Comparison of ENCODE assay signal across 18 cellular contexts in the genomic region with DNA sequence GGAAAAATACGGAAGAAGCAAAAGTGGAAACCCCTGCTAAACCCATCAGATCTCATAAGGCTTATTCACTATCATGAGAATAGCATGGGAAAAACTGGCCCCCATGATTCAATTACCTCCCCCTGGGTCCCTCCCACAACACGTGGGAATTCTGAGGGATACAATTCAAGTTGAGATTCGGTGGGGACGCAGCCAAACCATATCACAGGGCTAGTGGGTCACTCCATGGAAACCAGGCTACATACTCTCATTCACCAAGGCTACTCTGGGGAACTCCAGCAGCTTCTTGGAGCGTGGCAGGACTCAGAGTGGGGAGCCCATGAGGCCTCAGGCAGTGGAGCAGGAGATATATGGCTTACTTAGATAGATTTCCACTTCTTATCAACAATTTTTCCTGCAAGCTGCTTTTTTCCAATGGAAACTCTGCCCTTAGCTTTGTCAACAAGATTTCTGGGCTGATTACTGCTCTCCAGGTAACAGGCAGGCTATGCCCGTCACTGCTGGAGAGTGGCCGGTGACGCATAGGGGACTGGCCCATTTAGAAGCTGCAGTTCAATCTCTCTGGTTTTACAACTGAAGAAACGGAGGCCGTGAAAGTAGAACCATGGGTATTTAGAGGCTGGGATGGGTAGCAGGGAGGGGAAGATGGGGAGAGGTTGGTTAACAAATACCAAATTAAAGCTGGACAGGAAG. TPM values are rescaled to one million over a fixed set of nuclear protein-coding genes. Genes with fewer than 3 reads are reported as not detected.
DNase-seq lines count a peak whose midpoint lies in the region; ATAC-seq lines count a peak whose summit lies in the region.
"Had no signal": no experiment of that assay in that cellular context is flagged by ENCODE, and none has a peak within 500 bp of the region (broad histone marks: within the 10 kb centered on the region; RNA-seq: fewer than 3 reads in every experiment).

No MANE protein-coding gene starts in this region.

- POLR2A ChIA-PET in activated CD8-positive, alpha-beta T cell treated with anti-CD3 and anti-CD28 coated beads, Interleukin-2, amount 10 ng/mL, durations not matched to agents 7 days and 5 days (lab: Charles Lee) = interaction anchor here (0.6 to 2.0 kb wide), 4 partner anchors 13 to 1214 kb away, joined by 3 to 13 read pairs (median 4); no protein-coding TSS in a partner anchor

- no peaks in the 10 kb centered on the region for H3K4me1 ChIP-seq in endocrine pancreas (ENCODE audit: control insufficient read depth, insufficient read depth, low read length)

- H3K9me3 ChIP-seq in endocrine pancreas (ENCODE audit: control insufficient read depth, low read length) = no peaks in the 10 kb centered on the region
- H3K9me3 ChIP-seq: left ventricle myocardium inferior, upper lobe of right lung had no signal

- no peaks in the 10 kb centered on the region for H3K27me3 ChIP-seq in endocrine pancreas (ENCODE audit: control insufficient read depth, insufficient read depth, low read length)
- H3K27me3 ChIP-seq: upper lobe of right lung had no signal

- H3K4me3 Mint-ChIP-seq in activated naive CD4-positive, alpha-beta T cell treated with anti-CD3 and anti-CD28 coated beads, Interleukin-2, amount 50 U/mL, for 24 hours = peak overlapping the region; percentile 52
- no peak overlapping the region for H3K4me3 Mint-ChIP-seq in activated CD8-positive, alpha-beta T cell treated with anti-CD3 and anti-CD28 coated beads, Interleukin-2, amount 10 ng/mL, durations not matched to agents 7 days and 5 days
- H3K4me3 Mint-ChIP-seq in stimulated activated effector memory CD8-positive, alpha-beta T cell treated with anti-CD3 and anti-CD28 coated beads, Interleukin-12 subunit alpha, Interleukin-12 subunit beta, amount 100 ng/mL, for 72 hours = peak overlapping the region; percentile 69
- H3K4me3 Mint-ChIP-seq: CD8-positive, alpha-beta T cell; endodermal cell had no signal

- no peak overlapping the region for H3K9ac ChIP-seq in endocrine pancreas (ENCODE audit: control insufficient read depth, insufficient read depth, low read length)

- peaks cover 7% of the 10 kb centered on the region for H3K36me3 Mint-ChIP-seq in activated naive CD4-positive, alpha-beta T cell treated with anti-CD3 and anti-CD28 coated beads, Interleukin-2, amount 50 U/mL, for 24 hours
- peaks cover 35% of the 10 kb centered on the region for H3K36me3 Mint-ChIP-seq in activated CD8-positive, alpha-beta T cell treated with anti-CD3 and anti-CD28 coated beads, Interleukin-2, amount 10 ng/mL, durations not matched to agents 7 days and 5 days (ENCODE audit: low read depth)
- H3K36me3 Mint-ChIP-seq in stimulated activated effector memory CD8-positive, alpha-beta T cell treated with anti-CD3 and anti-CD28 coated beads, Interleukin-12 subunit alpha, Interleukin-12 subunit beta, amount 100 ng/mL, for 72 hours = peaks cover 98% of the 10 kb centered on the region
- H3K36me3 Mint-ChIP-seq: CD8-positive, alpha-beta T cell had no signal

- CTCF ChIA-PET in activated CD8-positive, alpha-beta T cell treated with anti-CD3 and anti-CD28 coated beads, Interleukin-2, amount 10 ng/mL, durations not matched to agents 7 days and 5 days (lab: Charles Lee) = interaction anchor here (0.8 to 8.6 kb wide), 10 partner anchors 10 to 147 kb away, joined by 3 to 65 read pairs (median 8); partner anchors contain the start of gene VDR

- H3K27me3 Mint-ChIP-seq in activated naive CD4-positive, alpha-beta T cell treated with anti-CD3 and anti-CD28 coated beads, Interleukin-2, amount 50 U/mL, for 24 hours = no peaks in the 10 kb centered on the region
- H3K27me3 Mint-ChIP-seq in activated CD8-positive, alpha-beta T cell treated with anti-CD3 and anti-CD28 coated beads, Interleukin-2, amount 10 ng/mL, durations not matched to agents 7 days and 5 days (ENCODE audit: low read depth) = no peaks in the 10 kb centered on the region

- peak overlapping the region; percentile 66 for H3K27ac Mint-ChIP-seq in activated naive CD4-positive, alpha-beta T cell treated with anti-CD3 and anti-CD28 coated beads, Interleukin-2, amount 50 U/mL, for 24 hours
- peak overlapping the region; percentile 95 for H3K27ac Mint-ChIP-seq in activated CD8-positive, alpha-beta T cell treated with anti-CD3 and anti-CD28 coated beads, Interleukin-2, amount 10 ng/mL, durations not matched to agents 7 days and 5 days
- peak overlapping the region; percentile 94 for H3K27ac Mint-ChIP-seq in stimulated activated effector memory CD8-positive, alpha-beta T cell treated with anti-CD3 and anti-CD28 coated beads, Interleukin-12 subunit alpha, Interleukin-12 subunit beta, amount 100 ng/mL, for 72 hours
- H3K27ac Mint-ChIP-seq: CD8-positive, alpha-beta T cell; endodermal cell had no signal

- DNase-seq in activated naive CD4-positive, alpha-beta T cell treated with Interleukin-2 at 50 U/mL for 16 hours = no peak
- DNase-seq in activated CD8-positive, alpha-beta T cell treated with anti-CD3 and anti-CD28 coated beads, Interleukin-2, amount 10 ng/mL, durations not matched to agents 7 days and 5 days = no peak
- DNase-seq in stimulated activated effector memory CD8-positive, alpha-beta T cell treated with anti-CD3 and anti-CD28 coated beads, Interleukin-12 subunit alpha, Interleukin-12 subunit beta, amount 100 ng/mL, for 72 hours (ENCODE audit: low spot score in 2 of 2) = no peak
- DNase-seq in NCI-H1930 (lab: John Stamatoyannopoulos, UW) = no peak
- DNase-seq: CD8-positive, alpha-beta T cell; DMS53; endodermal cell; left ventricle myocardium inferior; NCI-H1694; NCI-H69; Right ventricle myocardium superior; stimulated activated CD4-positive, alpha-beta T cell treated with anti-CD3 and anti-CD28 coated beads, Interleukin-4, amount 100 ng/mL, for 4 hours; upper lobe of right lung had no signal

- no peaks in the 10 kb centered on the region for H3K9me3 Mint-ChIP-seq in activated naive CD4-positive, alpha-beta T cell treated with anti-CD3 and anti-CD28 coated beads, Interleukin-2, amount 50 U/mL, for 24 hours
- no peaks in the 10 kb centered on the region for H3K9me3 Mint-ChIP-seq in activated CD8-positive, alpha-beta T cell treated with anti-CD3 and anti-CD28 coated beads, Interleukin-2, amount 10 ng/mL, durations not matched to agents 7 days and 5 days (ENCODE audit: insufficient read depth)
- H3K9me3 Mint-ChIP-seq in stimulated activated effector memory CD8-positive, alpha-beta T cell treated with anti-CD3 and anti-CD28 coated beads, Interleukin-12 subunit alpha, Interleukin-12 subunit beta, amount 100 ng/mL, for 72 hours = no peaks in the 10 kb centered on the region
- H3K9me3 Mint-ChIP-seq: CD8-positive, alpha-beta T cell; endodermal cell had no signal

- peaks cover 64% of the 10 kb centered on the region for H3K4me1 Mint-ChIP-seq in activated naive CD4-positive, alpha-beta T cell treated with anti-CD3 and anti-CD28 coated beads, Interleukin-2, amount 50 U/mL, for 24 hours
- peaks cover 92% of the 10 kb centered on the region for H3K4me1 Mint-ChIP-seq in activated CD8-positive, alpha-beta T cell treated with anti-CD3 and anti-CD28 coated beads, Interleukin-2, amount 10 ng/mL, durations not matched to agents 7 days and 5 days (ENCODE audit: low read depth)
- H3K4me1 Mint-ChIP-seq in stimulated activated effector memory CD8-positive, alpha-beta T cell treated with anti-CD3 and anti-CD28 coated beads, Interleukin-12 subunit alpha, Interleukin-12 subunit beta, amount 100 ng/mL, for 72 hours = peaks cover 97% of the 10 kb centered on the region
- H3K4me1 Mint-ChIP-seq: endodermal cell had no signal

- no peaks in the 10 kb centered on the region for H3K36me3 ChIP-seq in endocrine pancreas (ENCODE audit: control insufficient read depth, insufficient read depth, low read length)
- H3K36me3 ChIP-seq: left ventricle myocardium inferior, upper lobe of right lung had no signal

- peak overlapping the region; percentile 19 for H3K4me3 ChIP-seq in endocrine pancreas (ENCODE audit: control insufficient read depth, insufficient read depth, low read length)
- H3K4me3 ChIP-seq: GM12878, left ventricle myocardium inferior, upper lobe of right lung had no signal

- no peak for ATAC-seq in activated CD8-positive, alpha-beta T cell treated with anti-CD3 and anti-CD28 coated beads, Interleukin-2, amount 10 ng/mL, durations not matched to agents 7 days and 5 days
- no peak for ATAC-seq in stimulated activated effector memory CD8-positive, alpha-beta T cell treated with anti-CD3 and anti-CD28 coated beads, Interleukin-12 subunit alpha, Interleukin-12 subunit beta, amount 100 ng/mL, for 72 hours
- ATAC-seq in GM21360 (IDR thresholded peaks at IDR 0.05; ENCODE audit: unreplicated experiment) (no peak), HG02798 (IDR thresholded peaks at IDR 0.05; ENCODE audit: poor library complexity, unreplicated experiment) (no peak)

RNA-seq across cellular contexts. Expression of gene VDR, which starts 16.5 kb away (rescaled TPM):
- total RNA-seq in activated CD8-positive, alpha-beta T cell treated with anti-CD3 and anti-CD28 coated beads, Interleukin-2, amount 10 ng/mL, durations not matched to agents 7 days and 5 days = 10 to 100 TPM; 13.2 to 14.5 TPM
